Comparison of ENCODE assay signal across 16 cellular contexts in the genomic region with DNA sequence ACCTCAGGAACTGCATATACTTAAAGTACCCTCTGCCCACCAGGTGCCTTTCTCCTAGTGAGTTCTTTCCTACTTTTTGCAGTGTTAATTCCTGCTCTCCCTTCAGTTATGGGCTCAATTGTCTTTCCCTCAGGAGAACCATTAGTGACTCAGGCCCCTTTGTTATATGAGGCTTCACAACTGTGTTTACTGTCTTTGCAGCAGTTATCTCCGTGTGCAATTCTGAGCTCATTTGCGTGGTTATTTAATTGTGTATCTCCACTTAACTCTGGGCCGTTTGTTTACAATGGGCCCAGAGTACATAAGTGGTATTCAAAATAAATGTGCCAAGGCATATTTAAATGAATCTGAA. TPM values are rescaled to one million over a fixed set of nuclear protein-coding genes. Genes with fewer than 3 reads are reported as not detected.
A peak's percentile ranks its signal among the peaks of the same experiment; 100 is the strongest.
DNase-seq lines count a peak whose midpoint lies in the region; ATAC-seq and TF ChIP-seq lines count a peak whose summit lies in the region.
"Had no signal": no experiment of that assay in that cellular context is flagged by ENCODE, and none has a peak within 500 bp of the region (broad histone marks: within the 10 kb centered on the region; RNA-seq: fewer than 3 reads in every experiment).

No MANE protein-coding gene starts in this region.

- no peaks in the 10 kb centered on the region for H3K27me3 ChIP-seq in hepatocyte

- peaks cover 41% of the 10 kb centered on the region for H3K4me1 ChIP-seq in hepatocyte (ENCODE audit: insufficient read depth)

- DNase-seq in COR-L47 (lab: John Stamatoyannopoulos, UW) = peak; percentile 94
- DNase-seq in NCI-H1105 (lab: John Stamatoyannopoulos, UW) = peak; percentile 77
- DNase-seq in NCI-H526 treated with DMSO at 0.1 percent for 48 hours (lab: John Stamatoyannopoulos, UW) = peak; percentile 83
- no peak for DNase-seq in hepatocyte (ENCODE audit: low spot score)
- no peak for DNase-seq in Ammon's horn (ENCODE audit: low spot score)
- no peak for DNase-seq in A172 (ENCODE audit: low spot score)
- DNase-seq: activated CD8-positive, alpha-beta memory T cell treated with anti-CD3 and anti-CD28 coated beads, Interleukin-2, amount 50 U/mL, for 48 hours; AML-193; foreskin melanocyte; naive B cell; NCI-H2171 had no signal

- WGBS in hepatocyte (ENCODE audit: low lambda C conversion rate, missing lambda C conversion rate) = 21% methylated on average over 3 of the region's 3 CpGs

- H3K4me2 ChIP-seq in hepatocyte = peak overlapping the region; percentile 58

- no peaks in the 10 kb centered on the region for H3K9me2 ChIP-seq in hepatocyte (replicated peaks; ENCODE audit: insufficient read depth)

- H3K9me3 ChIP-seq in hepatocyte (ENCODE audit: low read depth) = no peaks in the 10 kb centered on the region

- H3K4me3 ChIP-seq in hepatocyte = no peak overlapping the region

- H2AFZ ChIP-seq in hepatocyte = no peak overlapping the region

- no peaks in the 10 kb centered on the region for H3K36me3 ChIP-seq in hepatocyte (replicated peaks; ENCODE audit: insufficient read depth, low read depth)

- H4K20me1 ChIP-seq in hepatocyte (ENCODE audit: insufficient read depth, poor library complexity, severe bottlenecking) = peaks cover 23% of the 10 kb centered on the region

- no peak for ATAC-seq in GM18861 (IDR thresholded peaks at IDR 0.05; ENCODE audit: unreplicated experiment)
- ATAC-seq in HG02970 (IDR thresholded peaks at IDR 0.05; ENCODE audit: low FRiP score, unreplicated experiment) = no peak

- H3K27ac ChIP-seq in hepatocyte = peak overlapping the region; percentile 12

- peaks cover 80% of the 10 kb centered on the region for H3K79me2 ChIP-seq in hepatocyte

- no peak for TF ChIP-seq CTCF in hepatocyte (IDR thresholded peaks at IDR 0.05; ENCODE audit: poor library complexity)

RNA-seq across cellular contexts. Expression of a gene that starts 9.6 kb away (rescaled TPM):
- 35.7 and 48.1 TPM in 2 replicates for total RNA-seq in hepatocyte
- 17.9 and 19.8 TPM in 2 replicates for polyA plus RNA-seq in hepatocyte
- total RNA-seq in A172 (2014; rRNA removed; shearing (Covaris generic)) = 40.9 and 48.6 TPM in 2 replicates

RNA-seq across cellular contexts. Expression of a gene that starts 58.0 kb away (rescaled TPM):
- 0.40 TPM in 1 of 2 replicates, not detected in the other for total RNA-seq in hepatocyte
- not detected in 2 replicates for polyA plus RNA-seq in hepatocyte
- not detected in 2 replicates for total RNA-seq in A172 (2014; rRNA removed; shearing (Covaris generic))
- total RNA-seq: dermis microvascular lymphatic vessel endothelial cell, HT1080, skeletal muscle tissue had no signal

Comparison
In these comparisons a context has a peak if more than half of its experiments do, and no peak if none do; other contexts are left out.
1. DNase-seq: peak in COR-L47 (single experiment), NCI-H1105 (single experiment) and NCI-H526 treated with DMSO at 0.1 percent for 48 hours (single experiment); none in hepatocyte (single experiment), Ammon's horn (single experiment) and A172 (single experiment).